ENCODE assay signal across 8 cellular contexts in the genomic region with DNA sequence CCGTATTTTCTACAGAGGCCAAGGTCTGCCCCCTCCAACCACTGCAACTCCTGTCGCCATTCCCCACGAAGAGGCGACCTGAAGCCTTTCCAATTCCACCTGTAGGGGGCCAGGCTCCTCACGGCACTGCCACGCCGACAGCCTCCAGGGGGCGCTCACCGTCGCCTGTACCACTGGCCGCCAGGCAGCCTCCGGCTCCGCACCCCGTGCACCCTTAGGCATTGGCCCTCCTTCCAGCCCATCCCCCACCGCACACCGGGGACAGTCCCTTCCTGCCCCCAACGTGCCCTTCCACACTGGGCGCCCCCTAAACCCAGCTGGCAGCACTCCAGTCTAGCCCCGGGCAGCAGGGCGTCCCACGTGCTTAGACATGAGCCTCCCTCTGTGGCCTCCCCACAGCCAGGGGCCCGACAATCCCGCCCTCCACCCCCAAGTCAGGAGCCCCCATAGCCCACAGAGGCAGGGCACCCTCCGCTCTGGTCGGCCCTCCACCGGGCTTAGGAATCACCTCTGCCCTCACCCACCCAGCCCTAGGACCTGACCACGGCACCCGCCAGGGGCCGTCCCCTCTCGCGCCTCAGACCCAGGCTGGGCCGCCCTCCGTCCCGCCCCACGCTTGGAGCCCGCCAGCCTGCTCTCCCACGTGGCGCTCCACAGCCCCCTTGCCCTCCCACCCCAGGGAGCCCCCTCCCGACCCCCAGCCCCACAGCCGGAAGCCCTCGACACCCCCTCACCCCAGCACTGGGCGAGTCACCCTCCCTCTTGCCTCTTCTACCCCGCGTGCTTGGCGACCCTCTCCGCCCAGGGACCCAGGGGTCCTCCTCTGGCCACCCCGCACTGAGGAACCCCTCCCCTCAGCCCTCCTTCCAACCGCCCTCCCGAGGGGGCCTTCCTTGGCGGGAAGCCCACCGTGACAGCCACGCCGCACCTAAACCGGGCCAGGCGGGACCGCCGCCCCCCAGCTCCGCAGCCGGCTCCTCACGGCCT. TPM values are rescaled to one million over a fixed set of nuclear protein-coding genes. Genes with fewer than 3 reads are reported as not detected.
DNase-seq lines count a peak whose midpoint lies in the region; ATAC-seq and TF ChIP-seq lines count a peak whose summit lies in the region.

No MANE protein-coding gene starts in this region.

- peak; percentile 72 for DNase-seq in NCI-H82 (lab: John Stamatoyannopoulos, UW)
- no peak for DNase-seq in NCI-H82 treated with DMSO at 0.1 percent for 48 hours (lab: John Stamatoyannopoulos, UW; ENCODE audit: unreplicated experiment)
- DNase-seq in NCI-H1930 (lab: John Stamatoyannopoulos, UW): peak; percentile 52 to 79
- DNase-seq in activated CD8-positive, alpha-beta memory T cell treated with anti-CD3 and anti-CD28 coated beads, Interleukin-2, amount 10 ng/mL, durations not matched to agents 7 days and 5 days: peak; percentile 73
- DNase-seq in foreskin fibroblast: no peak
- DNase-seq in stimulated activated CD4-positive, alpha-beta T cell treated with anti-CD3 and anti-CD28 coated beads, Interleukin-1b, Interleukin-23, amount 100 ng/mL, for 24 hours (ENCODE audit: low read depth in 4 of 4, low spot score in 1 of 4): peak; percentile 25 to 49 (median 32)
- no peak for DNase-seq in cerebellar nuclear complex (lab: John Stamatoyannopoulos, UW)

- H3K36me3 Mint-ChIP-seq in activated CD8-positive, alpha-beta memory T cell treated with anti-CD3 and anti-CD28 coated beads, Interleukin-2, amount 10 ng/mL, durations not matched to agents 7 days and 5 days: no peaks in the 10 kb centered on the region

- CTCF ChIA-PET in activated CD8-positive, alpha-beta memory T cell treated with anti-CD3 and anti-CD28 coated beads, Interleukin-2, amount 10 ng/mL, durations not matched to agents 7 days and 5 days (lab: Charles Lee): interaction anchor here (0.8 to 2.2 kb wide), 2 partner anchors 38 to 74 kb away, joined by 3 to 7 read pairs; no protein-coding TSS in a partner anchor

- H3K4me3 Mint-ChIP-seq in activated CD8-positive, alpha-beta memory T cell treated with anti-CD3 and anti-CD28 coated beads, Interleukin-2, amount 10 ng/mL, durations not matched to agents 7 days and 5 days: no peak overlapping the region

- ATAC-seq in activated CD8-positive, alpha-beta memory T cell treated with anti-CD3 and anti-CD28 coated beads, Interleukin-2, amount 10 ng/mL, durations not matched to agents 7 days and 5 days: peak; percentile 78
- no peak for ATAC-seq in GM18517 (IDR thresholded peaks at IDR 0.05; ENCODE audit: unreplicated experiment)

- H3K27me3 Mint-ChIP-seq in activated CD8-positive, alpha-beta memory T cell treated with anti-CD3 and anti-CD28 coated beads, Interleukin-2, amount 10 ng/mL, durations not matched to agents 7 days and 5 days: peaks cover 7% of the 10 kb centered on the region

- no peak overlapping the region for H3K27ac Mint-ChIP-seq in activated CD8-positive, alpha-beta memory T cell treated with anti-CD3 and anti-CD28 coated beads, Interleukin-2, amount 10 ng/mL, durations not matched to agents 7 days and 5 days

- peaks cover 31% of the 10 kb centered on the region for H3K4me1 Mint-ChIP-seq in activated CD8-positive, alpha-beta memory T cell treated with anti-CD3 and anti-CD28 coated beads, Interleukin-2, amount 10 ng/mL, durations not matched to agents 7 days and 5 days

- no peak overlapping the region for H3K4me3 ChIP-seq in foreskin fibroblast (ENCODE audit: low read depth in 1 of 2, low read length in 2 of 2)

- peak; percentile 39 for TF ChIP-seq CTCF in foreskin fibroblast (IDR thresholded peaks at IDR 0.05; ENCODE audit: low read depth, low read length)

- no peaks in the 10 kb centered on the region for H3K9me3 Mint-ChIP-seq in activated CD8-positive, alpha-beta memory T cell treated with anti-CD3 and anti-CD28 coated beads, Interleukin-2, amount 10 ng/mL, durations not matched to agents 7 days and 5 days (ENCODE audit: low read depth)

RNA-seq across cellular contexts. Expression of gene PNMA6E, which starts 0.7 kb away (rescaled TPM):
- not detected for total RNA-seq in activated CD8-positive, alpha-beta memory T cell treated with anti-CD3 and anti-CD28 coated beads, Interleukin-2, amount 10 ng/mL, durations not matched to agents 7 days and 5 days

RNA-seq across cellular contexts. Expression of gene ZFP92, which starts 10.8 kb away (rescaled TPM):
- 1 to 10 TPM; 1.7 to 2.2 TPM for total RNA-seq in activated CD8-positive, alpha-beta memory T cell treated with anti-CD3 and anti-CD28 coated beads, Interleukin-2, amount 10 ng/mL, durations not matched to agents 7 days and 5 days

RNA-seq across cellular contexts. Expression of gene TREX2, which starts 45.4 kb away (rescaled TPM):
- total RNA-seq in activated CD8-positive, alpha-beta memory T cell treated with anti-CD3 and anti-CD28 coated beads, Interleukin-2, amount 10 ng/mL, durations not matched to agents 7 days and 5 days: 1 to 10 TPM; 1.8 to 2.0 TPM

Comparison
In these comparisons a context has a peak if more than half of its experiments do, and no peak if none do; other contexts are left out.
1. DNase-seq: peak in NCI-H82 (single experiment), NCI-H1930 (2 of 2), activated CD8-positive, alpha-beta memory T cell treated with anti-CD3 and anti-CD28 coated beads, Interleukin-2, amount 10 ng/mL, durations not matched to agents 7 days and 5 days (single experiment) and stimulated activated CD4-positive, alpha-beta T cell treated with anti-CD3 and anti-CD28 coated beads, Interleukin-1b, Interleukin-23, amount 100 ng/mL, for 24 hours (4 of 4); none in NCI-H82 treated with DMSO at 0.1 percent for 48 hours (single experiment), foreskin fibroblast (0 of 2) and cerebellar nuclear complex (0 of 2).